ENCODE assay signal across 1 cellular context in genomic region chr2:70141754-70142589, GRCh38.
TF ChIP-seq lines count a peak whose summit lies in the region.

No MANE protein-coding gene starts in this region.

TF ChIP-seq in K562, 482 proteins besides CTCF, POLR2A, EP300 and RAD21 (continued from another document and continues in another):
- TF ChIP-seq ZBTB11 (CRISPR knock-in tag; IDR thresholded peaks at IDR 0.05) (no peak), BRF2 (IDR thresholded peaks at IDR 0.05; ENCODE audit: borderline replicate concordance, insufficient read depth, insufficient read length) (no peak), EHMT2 (IDR thresholded peaks at IDR 0.05) (no peak), ELK3 (CRISPR knock-in tag; IDR thresholded peaks at IDR 0.05) (no peak), SNRNP70 (optimal IDR thresholded peaks at IDR 0.05; ENCODE audit: low read depth, low read length) (no peak), SMAD2 (IDR thresholded peaks at IDR 0.05; ENCODE audit: low read depth, low read length) (no peak), CHD2 (IDR thresholded peaks at IDR 0.05; ENCODE audit: low read depth, low read length) (no peak), COPS2 (conservative IDR thresholded peaks at IDR 0.05) (no peak), CHCHD3 (CRISPR knock-in tag; IDR thresholded peaks at IDR 0.05) (no peak), ATF1 (CRISPR knock-in tag; IDR thresholded peaks at IDR 0.05) (no peak), ATF1 (tag; IDR thresholded peaks at IDR 0.05) (no peak), SIN3B (IDR thresholded peaks at IDR 0.05; ENCODE audit: low read depth) (peak; percentile 12; the same call in 1 of the 2 replicates), ZNF592 (IDR thresholded peaks at IDR 0.05) (peak; percentile 90), ZZZ3 (IDR thresholded peaks at IDR 0.05) (no peak), SIRT6 (IDR thresholded peaks at IDR 0.05; ENCODE audit: low read depth, low read length) (no peak), PTBP1 (IDR thresholded peaks at IDR 0.05; ENCODE audit: low read depth, low read length) (no peak), NR0B1 (IDR thresholded peaks at IDR 0.05; ENCODE audit: partially characterized antibody) (no peak), BHLHE40 (IDR thresholded peaks at IDR 0.05; ENCODE audit: low read length) (no peak; the same call in 1 of the 2 replicates), MYC (IDR thresholded peaks at IDR 0.05; ENCODE audit: low read depth, low read length) (peak; percentile 88), MYC (CRISPR knock-in tag; IDR thresholded peaks at IDR 0.05; ENCODE audit: borderline replicate concordance, low read depth) (no peak), KAT2B (IDR thresholded peaks at IDR 0.05; ENCODE audit: low read depth, low read length) (no peak), ESRRA (IDR thresholded peaks at IDR 0.05; ENCODE audit: borderline replicate concordance, low read depth) (no peak; the same call in 1 of the 2 replicates), XRCC4 (IDR thresholded peaks at IDR 0.05; ENCODE audit: extremely low read depth, insufficient read depth, insufficient read length) (no peak), TAF7 (tag; IDR thresholded peaks at IDR 0.05) (no peak; the same call in 1 of the 2 replicates), IRF9 (tag; IDR thresholded peaks at IDR 0.05) (no peak), TBL1XR1 (IDR thresholded peaks at IDR 0.05; ENCODE audit: low read length in 2 of 2) (0 out of 4 replicates have a peak, but pooled peaks of 1 of the 2 experiments have one; percentile 15), AFF1 (IDR thresholded peaks at IDR 0.05; ENCODE audit: low read depth in 1 of 2, partially characterized antibody in 2 of 2) (peak in 1 of 2 experiments; percentile 25), BACH1 (tag; IDR thresholded peaks at IDR 0.05) (0 out of 2 replicates have a peak, but pooled peaks have one; percentile 29), ESRRB (CRISPR knock-in tag; IDR thresholded peaks at IDR 0.05; ENCODE audit: borderline replicate concordance) (no peak), ZNF3 (CRISPR knock-in tag; IDR thresholded peaks at IDR 0.05) (no peak), CCNT2 (IDR thresholded peaks at IDR 0.05; ENCODE audit: borderline replicate concordance, extremely low read depth, insufficient read length, low read depth, low read length) (peak; percentile 53), ZNF699 (CRISPR knock-in tag; IDR thresholded peaks at IDR 0.05; ENCODE audit: insufficient replicate concordance) (no peak), ZBTB9 (CRISPR knock-in tag; IDR thresholded peaks at IDR 0.05) (no peak), ZNF224 (CRISPR knock-in tag; IDR thresholded peaks at IDR 0.05) (no peak), NFXL1 (CRISPR knock-in tag; IDR thresholded peaks at IDR 0.05) (0 out of 2 replicates have a peak, but pooled peaks have one; percentile 31), HMG20A (CRISPR knock-in tag; conservative IDR thresholded peaks at IDR 0.05) (no peak), SP2 (IDR thresholded peaks at IDR 0.05; ENCODE audit: extremely low read depth, low read depth, low read length, poor library complexity, severe bottlenecking) (no peak), MXD1 (CRISPR knock-in tag; IDR thresholded peaks at IDR 0.05; ENCODE audit: borderline replicate concordance, poor library complexity, severe bottlenecking) (no peak), POLR2AphosphoS5 (IDR thresholded peaks at IDR 0.05; ENCODE audit: control insufficient read depth, insufficient read depth, low read depth, low read length) (no peak; the same call in 1 of the 2 replicates)
